In the genomic region with DNA sequence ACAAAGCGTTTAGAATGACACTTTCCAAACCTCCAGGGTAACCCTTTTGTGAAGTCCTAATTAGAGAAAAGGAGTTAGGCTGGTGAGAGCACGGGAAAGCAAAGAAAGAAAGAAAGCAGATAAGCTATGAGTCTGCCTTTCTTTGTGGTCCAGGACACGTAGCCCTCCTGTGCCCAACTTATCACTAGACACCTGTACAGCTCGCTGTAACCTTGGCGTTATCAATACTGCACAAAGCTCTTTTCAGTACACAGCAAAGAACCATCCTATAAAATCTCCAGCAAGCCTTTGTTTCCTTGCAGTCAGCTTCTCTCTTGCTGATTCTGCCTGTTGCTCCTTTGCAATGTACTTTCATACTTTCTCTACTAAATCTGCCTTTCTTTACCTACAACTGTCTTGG, we compare ENCODE assay signal across 9 cellular contexts.
"Had no signal": no experiment of that assay in that cellular context is flagged by ENCODE, and none has a peak within 500 bp of the region (broad histone marks: within the 10 kb centered on the region; RNA-seq: fewer than 3 reads in every experiment).

No MANE protein-coding gene starts in this region.

- H3K9ac ChIP-seq: GM23248, KMS-11 had no signal

- H2AFZ ChIP-seq: GM23248 had no signal

- H3K27ac ChIP-seq: GM23248, KMS-11 had no signal

- H3K4me3 ChIP-seq: GM23248, HAP-1 had no signal

- ATAC-seq: HCT116 had no signal

- H3K4me1 ChIP-seq: HAP-1 had no signal

- H3K4me2 ChIP-seq: KMS-11 had no signal

- DNase-seq: GM23248, GOT3, H7, IMR-90, KBM-7 had no signal

- H3K36me3 ChIP-seq: HAP-1 had no signal

- FAIRE-seq: HTR-8/SVneo had no signal

- H3K9me3 ChIP-seq: HAP-1 had no signal
